ENCODE assay signal across 8 cellular contexts in genomic region chr4:180057891-180058643, GRCh38.
DNase-seq lines count a peak whose midpoint lies in the region; ATAC-seq and TF ChIP-seq lines count a peak whose summit lies in the region.

No MANE protein-coding gene starts in this region.

- peak overlapping the region; percentile 93 for H3K4me3 Mint-ChIP-seq in GM23338

- peak overlapping the region; percentile 94 for H3K4me2 ChIP-seq in GM23338

- peak; percentile 66 for DNase-seq in GM23338 (ENCODE audit: low spot score)
- peak; percentile 47 for DNase-seq in NCI-H2227 (lab: John Stamatoyannopoulos, UW; ENCODE audit: unreplicated experiment)
- peak; percentile 88 for DNase-seq in mesenteric fat pad (ENCODE audit: low spot score)
- DNase-seq in uterus = no peak
- DNase-seq in stimulated activated naive CD4-positive, alpha-beta T cell (lab: John Stamatoyannopoulos, UW) = no peak
- no peak for DNase-seq in effector CD4-positive, alpha-beta T cell

- H3K36me3 ChIP-seq in ES-I3 (ENCODE audit: insufficient read depth, low read length) (no peaks in the 10 kb centered on the region), GM23338 (ENCODE audit: insufficient read depth) (no peaks in the 10 kb centered on the region), duodenal mucosa (ENCODE audit: control insufficient read depth in 1 of 2, insufficient read depth in 2 of 2, low read length in 2 of 2) (no peaks in the 10 kb centered on the region), uterus (no peaks in the 10 kb centered on the region)

- H3K9ac ChIP-seq in ES-I3 (ENCODE audit: low read depth, low read length) (peak overlapping the region; percentile 84), duodenal mucosa (ENCODE audit: low read depth in 1 of 2, low read length in 2 of 2) (no peak overlapping the region)

- intact Hi-C loops in uterus (cut with DNase I; ENCODE audit: low total_unique reads) = no loop called here

- no peak for TF ChIP-seq POLR2A in uterus (IDR thresholded peaks at IDR 0.05)

- H3K9me3 ChIP-seq in ES-I3 (ENCODE audit: control insufficient read depth, insufficient read depth, low read length) = no peaks in the 10 kb centered on the region
- no peaks in the 10 kb centered on the region for H3K9me3 ChIP-seq in duodenal mucosa (ENCODE audit: control insufficient read depth in 1 of 2, low read length in 2 of 2)
- H3K9me3 ChIP-seq in uterus = no peaks in the 10 kb centered on the region

- peaks cover 33% of the 10 kb centered on the region for H3K27me3 ChIP-seq in GM23338 (ENCODE audit: insufficient read depth)
- peaks cover 28 to 29% of the 10 kb centered on the region in 2 donors for H3K27me3 ChIP-seq in duodenal mucosa (ENCODE audit: control insufficient read depth in 1 of 2, insufficient read depth in 2 of 2, low read length in 2 of 2)
- H3K27me3 ChIP-seq in uterus = peaks cover 0 to 15% of the 10 kb centered on the region in 2 donors

- H3K27ac ChIP-seq in GM23338 (ENCODE audit: low read depth) (no peak overlapping the region), duodenal mucosa (ENCODE audit: low read depth, low read length) (no peak overlapping the region), uterus (no peak overlapping the region)

- no peaks in the 10 kb centered on the region for H3K79me2 ChIP-seq in GM23338 (replicated peaks; ENCODE audit: insufficient read depth)

- ATAC-seq in GM23338 = peak; percentile 80

- no peaks in the 10 kb centered on the region for H3K9me3 Mint-ChIP-seq in GM23338

- no peaks in the 10 kb centered on the region for H3K9me2 ChIP-seq in GM23338 (ENCODE audit: insufficient read depth)

- H3K4me3 ChIP-seq in GM23338 = peak overlapping the region; percentile 92
- H3K4me3 ChIP-seq in duodenal mucosa (ENCODE audit: low read depth in 1 of 2, low read length in 2 of 2) = peak overlapping the region; percentile 58 to 63
- peak overlapping the region; percentile 14 to 16 for H3K4me3 ChIP-seq in uterus

- H3F3A ChIP-seq in GM23338 (replicated peaks; ENCODE audit: low read depth) = no peaks in the 10 kb centered on the region

- H3K27ac Mint-ChIP-seq in GM23338 = no peak overlapping the region

- no peaks in the 10 kb centered on the region for H4K20me1 ChIP-seq in GM23338 (replicated peaks; ENCODE audit: insufficient read depth)

- H3K27me3 Mint-ChIP-seq in GM23338 (ENCODE audit: insufficient read depth, low read depth, poor library complexity) = peaks cover 17% of the 10 kb centered on the region

- H3K4me1 ChIP-seq in ES-I3 (ENCODE audit: insufficient read depth, low read length) (no peaks in the 10 kb centered on the region), GM23338 (ENCODE audit: insufficient read depth) (peaks cover 5% of the 10 kb centered on the region), duodenal mucosa (ENCODE audit: control insufficient read depth in 1 of 2, insufficient read depth in 2 of 2, low read length in 2 of 2) (peaks cover 4 to 15% of the 10 kb centered on the region in 2 donors), uterus (peaks cover 0 to 7% of the 10 kb centered on the region in 2 donors)

- H2AFZ ChIP-seq in GM23338 = peak overlapping the region; percentile 99

- peaks cover 18% of the 10 kb centered on the region for H3K4me1 Mint-ChIP-seq in GM23338

- H3K36me3 Mint-ChIP-seq in GM23338 (ENCODE audit: low read depth) = no peaks in the 10 kb centered on the region; the same call in 2 of the 3 replicates

- no peak for TF ChIP-seq CTCF in GM23338 (conservative IDR thresholded peaks at IDR 0.05; ENCODE audit: low read depth in 2 of 2)
- no peak for TF ChIP-seq CTCF in uterus (IDR thresholded peaks at IDR 0.05)

TF ChIP-seq in GM23338, 12 proteins besides CTCF, POLR2A, EP300 and RAD21 (continues in another document):
- TF ChIP-seq STAT1 (IDR thresholded peaks at IDR 0.05; ENCODE audit: unreplicated experiment) = no peak
- no peak for TF ChIP-seq ZNF462 (CRISPR knock-in tag; IDR thresholded peaks at IDR 0.05)
- no peak for TF ChIP-seq ETS1 (IDR thresholded peaks at IDR 0.05)
- no peak for TF ChIP-seq POLR2AphosphoS5 (IDR thresholded peaks at IDR 0.05; ENCODE audit: low read depth)
- TF ChIP-seq EZH2phosphoT487 (IDR thresholded peaks at IDR 0.05; ENCODE audit: unreplicated experiment) = no peak
- TF ChIP-seq ZNF114 (CRISPR knock-in tag; IDR thresholded peaks at IDR 0.05) = no peak

Comparison
In these comparisons a context has a peak if more than half of its experiments do, and no peak if none do; other contexts are left out.
1. DNase-seq: peak in GM23338 (single experiment), NCI-H2227 (single experiment) and mesenteric fat pad (single experiment); none in uterus (0 of 2), stimulated activated naive CD4-positive, alpha-beta T cell (0 of 6) and effector CD4-positive, alpha-beta T cell (single experiment).
2. H3K4me3 ChIP-seq: peak in every context shown above with its lines; median percentile 92 in GM23338; 60 in duodenal mucosa; 15 in uterus.